ENCODE assay signal across 7 cellular contexts in the genomic region with DNA sequence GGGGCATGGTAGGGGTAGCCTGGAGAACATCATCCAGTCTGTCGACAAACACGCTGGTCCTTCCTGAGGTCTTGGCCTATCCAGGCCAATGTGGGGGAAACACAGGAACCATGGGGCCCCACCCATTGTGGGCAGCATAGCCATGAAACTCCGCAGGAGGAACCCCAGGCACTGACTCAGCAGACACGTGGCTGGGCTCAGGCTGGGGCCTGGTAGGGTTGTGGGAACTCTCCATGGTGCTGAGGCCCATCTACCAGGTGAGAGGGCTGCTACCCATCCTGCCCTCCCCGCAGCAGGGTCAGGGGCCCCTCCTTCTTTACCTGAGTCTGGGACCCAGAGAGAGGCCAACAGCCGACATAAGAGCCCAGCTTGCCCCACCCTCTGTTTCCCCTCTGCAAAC. TPM values are rescaled to one million over a fixed set of nuclear protein-coding genes. Genes with fewer than 3 reads are reported as not detected.
A peak's percentile ranks its signal among the peaks of the same experiment; 100 is the strongest.
DNase-seq lines count a peak whose midpoint lies in the region; ATAC-seq and TF ChIP-seq lines count a peak whose summit lies in the region.

No MANE protein-coding gene starts in this region.

- TF ChIP-seq CTCF in HFFc6 (IDR thresholded peaks at IDR 0.05) (no peak), astrocyte of the spinal cord (IDR thresholded peaks at IDR 0.05; ENCODE audit: low read depth, low read length) (no peak)

- H3K56ac ChIP-seq in mesendoderm (ENCODE audit: low read length) = no peak overlapping the region

- no peak overlapping the region for H3K18ac ChIP-seq in mesendoderm (ENCODE audit: low read length)

- H3K4me3 Mint-ChIP-seq in HFFc6 = no peak overlapping the region

- H3K27me3 Mint-ChIP-seq in HFFc6 (ENCODE audit: insufficient read depth) = peaks cover 45% of the 10 kb centered on the region

- no peak overlapping the region for H3K27ac ChIP-seq in mesendoderm (ENCODE audit: low read depth, low read length)

- DNase-seq in HFFc6 = peak; percentile 21
- peak; percentile 62 for DNase-seq in SW480 (ENCODE audit: low spot score)
- DNase-seq in astrocyte of the spinal cord (ENCODE audit: low read depth, low spot score) = peak; percentile 36
- peak; percentile 83 for DNase-seq in mesendoderm
- peak; percentile 57 for DNase-seq in ureter (ENCODE audit: low spot score)

- no peaks in the 10 kb centered on the region for H3K36me3 Mint-ChIP-seq in HFFc6 (ENCODE audit: low read depth)

- H3K4me3 ChIP-seq in astrocyte of the spinal cord (ENCODE audit: low read depth, low read length) (no peak overlapping the region), mesendoderm (ENCODE audit: low read length) (no peak overlapping the region)

- no peak overlapping the region for H4K5ac ChIP-seq in mesendoderm (ENCODE audit: low read length)

- H3K4ac ChIP-seq in mesendoderm (ENCODE audit: low read depth, low read length) = no peak overlapping the region

- H3K4me1 ChIP-seq in mesendoderm (ENCODE audit: control insufficient read depth, low read depth, low read length) = peaks cover 10% of the 10 kb centered on the region

- H3K9ac ChIP-seq in mesendoderm (ENCODE audit: low read length) = no peak overlapping the region

- no peak overlapping the region for H2BK120ac ChIP-seq in mesendoderm (ENCODE audit: low read depth, low read length)

- peaks cover 5% of the 10 kb centered on the region; the same call in 1 of the 2 replicates for H3K4me1 Mint-ChIP-seq in HFFc6 (ENCODE audit: low read depth)

- H3K79me1 ChIP-seq in mesendoderm (ENCODE audit: low read length) = no peaks in the 10 kb centered on the region

- H2BK15ac ChIP-seq in mesendoderm (replicated peaks; ENCODE audit: low read depth) = no peak overlapping the region

- no peak overlapping the region for H4K8ac ChIP-seq in mesendoderm (ENCODE audit: low read depth, low read length)

- no peak for ATAC-seq in GM21576 (IDR thresholded peaks at IDR 0.05; ENCODE audit: unreplicated experiment)
- ATAC-seq in HG02678 (IDR thresholded peaks at IDR 0.05; ENCODE audit: unreplicated experiment) = no peak

- H3K36me3 ChIP-seq in mesendoderm (ENCODE audit: control insufficient read depth, insufficient read depth, low read length) = no peaks in the 10 kb centered on the region

- H3K9me3 Mint-ChIP-seq in HFFc6 = no peaks in the 10 kb centered on the region

- no peak overlapping the region for H3K23ac ChIP-seq in mesendoderm (ENCODE audit: low read length)

- H2AK5ac ChIP-seq in mesendoderm (ENCODE audit: low read length) = no peak overlapping the region

- in situ Hi-C loops in astrocyte of the spinal cord (cut with HindIII; ENCODE audit: low sequenced_read_pairs) = no loop called here

- H3K27ac Mint-ChIP-seq in HFFc6 = no peak overlapping the region

- no CpG with 5 or more reads among the region's 6 CpGs for WGBS in mesendoderm (ENCODE audit: extremely low coverage, insufficient coverage, low lambda C conversion rate)

- no peaks in the 10 kb centered on the region for H3K79me2 ChIP-seq in mesendoderm (ENCODE audit: control insufficient read depth, insufficient read depth, low read length)

- H3K27me3 ChIP-seq in mesendoderm (ENCODE audit: insufficient read depth, low read length, poor library complexity) = no peaks in the 10 kb centered on the region

- no peak overlapping the region for H2BK5ac ChIP-seq in mesendoderm (ENCODE audit: low read length)

- no peak overlapping the region for H3K4me2 ChIP-seq in mesendoderm (ENCODE audit: low read length)

RNA-seq across cellular contexts. Expression of a gene that starts 22.6 kb away (rescaled TPM):
- under 1 TPM in 1 of 6 experiments, not detected in 5; 0.09 TPM for total RNA-seq in HFFc6 (2021; fragmentation: NEBNext Ultra II Directional; extraction: Animal tissue kit (Norgen Biotek cat#: 25700))
- polyA plus RNA-seq in mesendoderm (2013, experiment 1 of 2) = 4.1 TPM
- 3.7 TPM for polyA plus RNA-seq in mesendoderm (2013, experiment 2 of 2)
- total RNA-seq in ureter = 2.6 TPM

RNA-seq across cellular contexts. Expression of a gene that starts 41.6 kb away (rescaled TPM):
- total RNA-seq in HFFc6 (2021; fragmentation: NEBNext Ultra II Directional; extraction: Animal tissue kit (Norgen Biotek cat#: 25700)) = 10 to 100 TPM; 12.9 to 15.5 (median 14.2) TPM
- 1.9 TPM for polyA plus RNA-seq in mesendoderm (2013, experiment 1 of 2)
- polyA plus RNA-seq in mesendoderm (2013, experiment 2 of 2) = 1.9 TPM
- total RNA-seq in ureter = 8.0 TPM

RNA-seq across cellular contexts. Expression of a gene that starts 43.3 kb away (rescaled TPM):
- total RNA-seq in HFFc6 (2021; fragmentation: NEBNext Ultra II Directional; extraction: Animal tissue kit (Norgen Biotek cat#: 25700)) = 10 to 100 TPM; 17.9 to 20.7 (median 19.2) TPM
- 5.3 TPM for polyA plus RNA-seq in mesendoderm (2013, experiment 1 of 2)
- polyA plus RNA-seq in mesendoderm (2013, experiment 2 of 2) = 5.4 TPM
- total RNA-seq in ureter = 34.4 TPM

Comparison
In these comparisons a context has a peak if more than half of its experiments do, and no peak if none do; other contexts are left out.
1. DNase-seq: peak in every context shown above with its lines; median percentile 83 in mesendoderm; 62 in SW480; 57 in ureter; 36 in astrocyte of the spinal cord; 21 in HFFc6.